Comparison of ENCODE assay signal across 15 cellular contexts in the genomic region with DNA sequence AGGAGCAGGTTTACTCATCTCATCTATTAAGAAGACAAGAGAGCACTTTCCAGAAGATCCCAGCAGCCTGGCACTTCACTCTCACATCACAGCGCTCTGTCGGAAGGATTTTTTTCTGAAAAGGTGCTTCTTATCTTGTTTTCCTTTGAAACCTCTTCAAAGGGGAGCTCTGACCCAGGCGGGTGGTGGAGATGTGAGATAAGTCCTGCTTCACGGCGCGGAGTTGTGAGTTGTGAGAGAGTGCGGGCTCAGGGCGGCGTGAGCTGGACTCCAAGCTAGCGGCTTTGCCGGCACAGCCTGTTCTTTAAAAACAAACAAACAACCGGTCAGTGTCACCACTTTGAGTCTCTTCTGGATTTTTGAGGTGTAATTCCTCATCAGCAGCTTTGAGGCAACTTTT.
DNase-seq lines count a peak whose midpoint lies in the region; ATAC-seq and TF ChIP-seq lines count a peak whose summit lies in the region.
"Had no signal": no experiment of that assay in that cellular context is flagged by ENCODE, and none has a peak within 500 bp of the region (broad histone marks: within the 10 kb centered on the region; RNA-seq: fewer than 3 reads in every experiment).

No MANE protein-coding gene starts in this region.

- POLR2A ChIA-PET in Caco-2 (lab: Charles Lee): no interaction called here

- no peak overlapping the region for H2AFZ ChIP-seq in neural progenitor cell (replicated peaks)

- no peaks in the 10 kb centered on the region for H3K27me3 Mint-ChIP-seq in Caco-2 (ENCODE audit: insufficient read depth, unreplicated experiment)
- peaks cover 4% of the 10 kb centered on the region for H3K27me3 Mint-ChIP-seq in neural progenitor cell (ENCODE audit: insufficient read depth, low read depth)

- CTCF ChIA-PET in Caco-2 (lab: Charles Lee): no interaction called here

- H3K9me3 Mint-ChIP-seq in Caco-2 (ENCODE audit: unreplicated experiment) (no peaks in the 10 kb centered on the region), neural progenitor cell (peaks cover 18% of the 10 kb centered on the region)

- H3K27ac ChIP-seq in VCaP (peak overlapping the region; percentile 88), neural progenitor cell (no peak overlapping the region), testis (no peak overlapping the region)

- DNase-seq in Caco-2 (peak in 1 of 2 experiments; percentile 21), neural progenitor cell (ENCODE audit: low spot score) (no peak), testis (peak; percentile 18)
- DNase-seq: C1 segment of cervical spinal cord; CD4-positive, alpha-beta memory T cell; COR-L47; DND-41; GF-D8 had no signal

- no peaks in the 10 kb centered on the region for H3K4me1 ChIP-seq in Caco-2
- H3K4me1 ChIP-seq in neural progenitor cell: peaks cover 27% of the 10 kb centered on the region
- H3K4me1 ChIP-seq in testis: no peaks in the 10 kb centered on the region

- H3F3A ChIP-seq in neural progenitor cell (ENCODE audit: low read depth): peaks cover 30% of the 10 kb centered on the region

- H3K36me3 ChIP-seq in Caco-2 (ENCODE audit: control insufficient read depth, insufficient read depth, low read length): no peaks in the 10 kb centered on the region
- H3K36me3 ChIP-seq in neural progenitor cell: no peaks in the 10 kb centered on the region
- H3K36me3 ChIP-seq in testis (ENCODE audit: low read depth, missing control alignments): no peaks in the 10 kb centered on the region

- BruUV-seq in Caco-2 (replicated peaks; lab: Mats Ljungman, UMichigan): no TSS peak

- peak overlapping the region; percentile 36 for H3K4me3 Mint-ChIP-seq in Caco-2 (ENCODE audit: unreplicated experiment)
- no peak overlapping the region for H3K4me3 Mint-ChIP-seq in neural progenitor cell
- H3K4me3 Mint-ChIP-seq: B cell; CD4-positive, alpha-beta memory T cell had no signal

- H3K4me3 ChIP-seq in Caco-2 (ENCODE audit: low read depth, low read length) (no peak overlapping the region), neural progenitor cell (no peak overlapping the region), testis (peak overlapping the region in 1 of 2 donors; percentile 27)

- TF ChIP-seq POLR2A in testis (IDR thresholded peaks at IDR 0.05): no peak

- WGBS in testis, 2 donors: 49 to 72% methylated on average over 12 of the region's 12 CpGs

- no peaks in the 10 kb centered on the region for H4K20me1 ChIP-seq in neural progenitor cell (ENCODE audit: low read depth)

- no peak overlapping the region for H3K4me2 ChIP-seq in neural progenitor cell

- H3K4me1 Mint-ChIP-seq in Caco-2 (ENCODE audit: low read depth, unreplicated experiment) (peaks cover 13% of the 10 kb centered on the region), neural progenitor cell (peaks cover 12% of the 10 kb centered on the region)
- H3K4me1 Mint-ChIP-seq: B cell; CD4-positive, alpha-beta memory T cell had no signal

- H3K27me3 ChIP-seq in Caco-2 (replicated peaks; ENCODE audit: control insufficient read depth, insufficient read depth, low read length) (no peaks in the 10 kb centered on the region), neural progenitor cell (no peaks in the 10 kb centered on the region), testis (no peaks in the 10 kb centered on the region)

- H3K27ac Mint-ChIP-seq in Caco-2 (ENCODE audit: unreplicated experiment) (no peak overlapping the region), neural progenitor cell (peak overlapping the region; percentile 29)
- H3K27ac Mint-ChIP-seq: B cell; CD4-positive, alpha-beta memory T cell had no signal

- ATAC-seq in GM18907 (IDR thresholded peaks at IDR 0.05; ENCODE audit: unreplicated experiment): no peak
- no peak for ATAC-seq in HG03520 (IDR thresholded peaks at IDR 0.05; ENCODE audit: unreplicated experiment)
- no peak for ATAC-seq in HG03460 (IDR thresholded peaks at IDR 0.05; ENCODE audit: unreplicated experiment)
- ATAC-seq: HCT116, HepG2 had no signal

- no peak overlapping the region for H3K9ac ChIP-seq in neural progenitor cell

- no peaks in the 10 kb centered on the region for H3K79me2 ChIP-seq in neural progenitor cell (ENCODE audit: low read depth)

- TF ChIP-seq CTCF in Caco-2 (IDR thresholded peaks at IDR 0.05; ENCODE audit: insufficient read depth in 1 of 2, low read depth in 1 of 2, low read length in 1 of 2, severe bottlenecking in 1 of 2, unreplicated experiment in 1 of 2) (no peak), VCaP (conservative IDR thresholded peaks at IDR 0.05) (no peak), neural progenitor cell (IDR thresholded peaks at IDR 0.05) (no peak), testis (IDR thresholded peaks at IDR 0.05) (no peak)

- intact Hi-C loops in Caco-2 (cut with micrococcal nuclease; ENCODE audit: unreplicated experiment): no loop called here
- intact Hi-C loops in testis (cut with DNase I; ENCODE audit: low total_unique reads): no loop called here

- H3K9me3 ChIP-seq in Caco-2 (peaks cover 4% of the 10 kb centered on the region; the same call in 1 of the 2 replicates), neural progenitor cell (ENCODE audit: low read depth) (no peaks in the 10 kb centered on the region), testis (no peaks in the 10 kb centered on the region)

- H3K36me3 Mint-ChIP-seq in Caco-2 (ENCODE audit: insufficient read depth, unreplicated experiment) (no peaks in the 10 kb centered on the region), neural progenitor cell (no peaks in the 10 kb centered on the region)
- H3K36me3 Mint-ChIP-seq: CD4-positive, alpha-beta memory T cell had no signal
